ENCODE assay signal across 1 cellular context in genomic region chr10:5896765-5897340, GRCh38.
TF ChIP-seq lines count a peak whose summit lies in the region.

No MANE protein-coding gene starts in this region.

TF ChIP-seq in K562, 482 proteins besides CTCF, POLR2A, EP300 and RAD21 (continued from another document and continues in another):
- TF ChIP-seq ZNF592 (IDR thresholded peaks at IDR 0.05) (0 out of 2 replicates have a peak, but pooled peaks have one; percentile 23), ZBTB9 (CRISPR knock-in tag; IDR thresholded peaks at IDR 0.05) (no peak), SAP30 (IDR thresholded peaks at IDR 0.05; ENCODE audit: borderline replicate concordance, insufficient read depth, low read depth, low read length, poor library complexity, severe bottlenecking) (no peak), ETV1 (tag; conservative IDR thresholded peaks at IDR 0.05; ENCODE audit: low read depth) (no peak), ZNF695 (CRISPR knock-in tag; IDR thresholded peaks at IDR 0.05) (no peak), PCBP2 (IDR thresholded peaks at IDR 0.05; ENCODE audit: low read depth, low read length, poor library complexity, severe bottlenecking) (no peak), MLLT1 (IDR thresholded peaks at IDR 0.05) (no peak), PKNOX1 (IDR thresholded peaks at IDR 0.05) (peak; percentile 76), EP400 (IDR thresholded peaks at IDR 0.05) (no peak), ZSCAN32 (CRISPR knock-in tag; IDR thresholded peaks at IDR 0.05) (no peak), SRSF3 (IDR thresholded peaks at IDR 0.05; ENCODE audit: insufficient read depth, low read length) (no peak), ZNF561 (CRISPR knock-in tag; conservative IDR thresholded peaks at IDR 0.05) (no peak), HEY1 (CRISPR knock-in tag; IDR thresholded peaks at IDR 0.05; ENCODE audit: borderline replicate concordance) (no peak), SREBF1 (IDR thresholded peaks at IDR 0.05; ENCODE audit: borderline replicate concordance, low read depth, low read length) (no peak), CREB3L1 (IDR thresholded peaks at IDR 0.05; ENCODE audit: borderline replicate concordance, low read depth) (no peak), KDM2B (CRISPR knock-in tag; IDR thresholded peaks at IDR 0.05) (no peak), ZNF217 (CRISPR knock-in tag; IDR thresholded peaks at IDR 0.05) (no peak), CXXC5 (CRISPR knock-in tag; IDR thresholded peaks at IDR 0.05) (no peak), E2F5 (CRISPR knock-in tag; IDR thresholded peaks at IDR 0.05) (no peak), MAZ (CRISPR knock-in tag; conservative IDR thresholded peaks at IDR 0.05 in 1 of 2, IDR thresholded peaks at IDR 0.05 in 1 of 2) (peak in 1 of 2 experiments; percentile 29; a peak in 1 of 4 replicates), SFPQ (IDR thresholded peaks at IDR 0.05; ENCODE audit: low read depth, low read length) (no peak), DMBX1 (CRISPR knock-in tag; IDR thresholded peaks at IDR 0.05; ENCODE audit: borderline replicate concordance) (no peak), ZNF384 (IDR thresholded peaks at IDR 0.05; ENCODE audit: low read depth, low read length) (no peak), ZNF766 (CRISPR knock-in tag; conservative IDR thresholded peaks at IDR 0.05) (peak; percentile 31; the same call in 1 of the 2 replicates), ZNF740 (CRISPR knock-in tag; IDR thresholded peaks at IDR 0.05) (no peak), ZNF740 (tag; IDR thresholded peaks at IDR 0.05) (no peak), SETDB1 (IDR thresholded peaks at IDR 0.05; ENCODE audit: low read length) (no peak), POLR3A (IDR thresholded peaks at IDR 0.05; ENCODE audit: borderline replicate concordance, extremely low read depth, insufficient read depth, insufficient read length) (no peak), KLF1 (tag; IDR thresholded peaks at IDR 0.05) (peak; percentile 24; the same call in 1 of the 2 replicates), ZC3H11A (IDR thresholded peaks at IDR 0.05; ENCODE audit: low read depth, low read length) (no peak), ZBTB12 (CRISPR knock-in tag; IDR thresholded peaks at IDR 0.05) (no peak), GABPA (tag; conservative IDR thresholded peaks at IDR 0.05; ENCODE audit: low read depth) (no peak), GTF2A2 (tag; IDR thresholded peaks at IDR 0.05) (no peak), IRF1 (CRISPR knock-in tag; IDR thresholded peaks at IDR 0.05; ENCODE audit: borderline replicate concordance) (no peak), ZNF518B (CRISPR knock-in tag; IDR thresholded peaks at IDR 0.05) (no peak)
